In the genomic region with DNA sequence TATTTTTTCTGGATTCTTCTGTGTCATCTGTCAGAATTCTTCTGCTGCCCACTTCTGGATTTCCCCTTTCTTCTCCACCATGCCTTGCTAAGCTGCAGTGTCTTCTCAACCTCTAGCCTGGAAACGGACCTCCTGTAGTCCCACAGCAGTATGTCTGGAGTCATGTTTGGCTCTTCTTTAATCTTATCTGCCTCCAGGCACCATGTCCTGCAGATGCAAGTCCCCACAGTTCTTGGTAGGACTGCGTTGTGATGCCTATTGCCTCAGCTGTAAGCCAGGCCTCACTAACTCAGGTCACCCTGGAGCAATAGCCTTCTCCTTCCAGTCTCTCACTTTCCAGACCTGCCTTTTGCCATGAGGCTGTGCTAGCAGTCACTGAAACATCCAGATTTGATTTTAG, we compare ENCODE assay signal across 29 cellular contexts.
"Had no signal": no experiment of that assay in that cellular context is flagged by ENCODE, and none has a peak within 500 bp of the region (broad histone marks: within the 10 kb centered on the region; RNA-seq: fewer than 3 reads in every experiment).

No MANE protein-coding gene starts in this region.

- H3K9me3 Mint-ChIP-seq: nephron progenitor cell had no signal

- H3K4me3 ChIP-seq: ovary, psoas muscle, right lobe of liver, sigmoid colon, spleen, stomach, tibial artery, transverse colon, upper lobe of left lung, vagina had no signal

- H3K79me2 ChIP-seq: parathyroid adenoma had no signal

- DNase-seq: naive B cell; naive thymus-derived CD8-positive, alpha-beta T cell; nephron progenitor cell; occipital lobe; ovary; posterior cingulate gyrus; psoas muscle; right cardiac atrium; right lobe of liver; sigmoid colon; small intestine; spleen; stimulated activated CD4-positive, alpha-beta T cell treated with anti-CD3 and anti-CD28 coated beads, Interleukin-15, amount 100 ng/mL, for 24 hours; stimulated activated CD4-positive, alpha-beta T cell treated with anti-CD3 and anti-CD28 coated beads, Interleukin-2, amount 100 ng/mL, for 24 hours; stimulated activated CD4-positive, alpha-beta T cell treated with anti-CD3 and anti-CD28 coated beads, Interleukin-2, amount 100 ng/mL, for 48 hours; stimulated activated CD4-positive, alpha-beta T cell treated with anti-CD3 and anti-CD28 coated beads, Interleukin-4, amount 100 ng/mL, for 24 hours; stimulated activated naive B cell treated with anti-CD40 and anti-IgM and Interleukin-4, amounts not matched to agents 10 μg/mL and 1 μg/mL and 100 μg/mL, for 72 hours; stimulated activated naive CD4-positive, alpha-beta T cell treated with Interleukin-2 at 50 U/mL for 16 hours; stomach; tibial artery; transverse colon; upper lobe of left lung had no signal

- H3K4me1 ChIP-seq: parathyroid adenoma, psoas muscle, right lobe of liver, spleen, stomach, tibial artery, transverse colon, upper lobe of left lung, vagina had no signal

- H3K36me3 Mint-ChIP-seq: naive B cell; stimulated activated effector memory CD8-positive, alpha-beta T cell treated with anti-CD3 and anti-CD28 coated beads, Interleukin-12 subunit alpha, Interleukin-12 subunit beta, amount 100 ng/mL, for 72 hours; stimulated activated naive B cell treated with anti-CD40 and anti-IgM and Interleukin-4, amounts not matched to agents 10 μg/mL and 1 μg/mL and 100 μg/mL, for 72 hours had no signal

- H3K27me3 Mint-ChIP-seq: naive B cell; naive thymus-derived CD8-positive, alpha-beta T cell; natural killer cell treated with Interleukin-12 subunit alpha and Interleukin-12 subunit beta and Interleukin-15 and Interleukin-18, amount 100 ng/mL, for 72 hours; progenitor cell of endocrine pancreas; stimulated activated naive B cell treated with anti-CD40 and anti-IgM and Interleukin-4, amounts not matched to agents 10 μg/mL and 1 μg/mL and 100 μg/mL, for 72 hours; stimulated activated naive CD8-positive, alpha-beta T cell treated with anti-CD3 and anti-CD28 coated beads, Interleukin-15, Interleukin-2, amounts not matched to agents 100 ng/mL and 50 ng/mL, for 24 hours had no signal

- H3K9me3 ChIP-seq: ovary, psoas muscle, right lobe of liver, sigmoid colon, stomach, tibial artery, transverse colon, upper lobe of left lung, vagina had no signal

- H3K27ac ChIP-seq: ovary, parathyroid adenoma, psoas muscle, right lobe of liver, sigmoid colon, spleen, stomach, tibial artery, transverse colon, upper lobe of left lung, vagina had no signal

- H3K4me1 Mint-ChIP-seq: naive B cell; naive thymus-derived CD8-positive, alpha-beta T cell; nephron progenitor cell; neural crest cell; stimulated activated effector memory CD8-positive, alpha-beta T cell treated with anti-CD3 and anti-CD28 coated beads, Interleukin-12 subunit alpha, Interleukin-12 subunit beta, amount 100 ng/mL, for 72 hours; stimulated activated naive B cell treated with anti-CD40 and anti-IgM and Interleukin-4, amounts not matched to agents 10 μg/mL and 1 μg/mL and 100 μg/mL, for 72 hours had no signal

- H3K9ac ChIP-seq: parathyroid adenoma had no signal

- H3K36me3 ChIP-seq: ovary, right lobe of liver, sigmoid colon, spleen, stomach, tibial artery, transverse colon, upper lobe of left lung, vagina had no signal

- H3K4me3 Mint-ChIP-seq: naive B cell; naive thymus-derived CD8-positive, alpha-beta T cell; natural killer cell treated with Interleukin-12 subunit alpha and Interleukin-12 subunit beta and Interleukin-15 and Interleukin-18, amount 100 ng/mL, for 72 hours; nephron progenitor cell; neural crest cell; stimulated activated effector memory CD8-positive, alpha-beta T cell treated with anti-CD3 and anti-CD28 coated beads, Interleukin-12 subunit alpha, Interleukin-12 subunit beta, amount 100 ng/mL, for 72 hours; stimulated activated naive B cell treated with anti-CD40 and anti-IgM and Interleukin-4, amounts not matched to agents 10 μg/mL and 1 μg/mL and 100 μg/mL, for 72 hours; stimulated activated naive CD8-positive, alpha-beta T cell treated with anti-CD3 and anti-CD28 coated beads, Interleukin-15, Interleukin-2, amounts not matched to agents 100 ng/mL and 50 ng/mL, for 24 hours had no signal

- H3K27me3 ChIP-seq: ovary, right lobe of liver, sigmoid colon, spleen, stomach, tibial artery, transverse colon, upper lobe of left lung, vagina had no signal

- ATAC-seq: naive thymus-derived CD8-positive, alpha-beta T cell; natural killer cell treated with Interleukin-12 subunit alpha and Interleukin-12 subunit beta and Interleukin-15 and Interleukin-18, amount 100 ng/mL, for 72 hours; psoas muscle; right cardiac atrium; right lobe of liver; stimulated activated effector memory CD8-positive, alpha-beta T cell treated with anti-CD3 and anti-CD28 coated beads, Interleukin-12 subunit alpha, Interleukin-12 subunit beta, amount 100 ng/mL, for 72 hours; stimulated activated naive B cell treated with anti-CD40 and anti-IgM and Interleukin-4, amounts not matched to agents 10 μg/mL and 1 μg/mL and 100 μg/mL, for 72 hours had no signal

- H2AFZ ChIP-seq: parathyroid adenoma had no signal

- H3K27ac Mint-ChIP-seq: naive B cell; naive thymus-derived CD8-positive, alpha-beta T cell; natural killer cell treated with Interleukin-12 subunit alpha and Interleukin-12 subunit beta and Interleukin-15 and Interleukin-18, amount 100 ng/mL, for 72 hours; nephron progenitor cell; progenitor cell of endocrine pancreas; stimulated activated effector memory CD8-positive, alpha-beta T cell treated with anti-CD3 and anti-CD28 coated beads, Interleukin-12 subunit alpha, Interleukin-12 subunit beta, amount 100 ng/mL, for 72 hours; stimulated activated naive B cell treated with anti-CD40 and anti-IgM and Interleukin-4, amounts not matched to agents 10 μg/mL and 1 μg/mL and 100 μg/mL, for 72 hours; stimulated activated naive CD8-positive, alpha-beta T cell treated with anti-CD3 and anti-CD28 coated beads, Interleukin-15, Interleukin-2, amounts not matched to agents 100 ng/mL and 50 ng/mL, for 24 hours had no signal
